ENCODE assay signal across 1 cellular context in the genomic region with DNA sequence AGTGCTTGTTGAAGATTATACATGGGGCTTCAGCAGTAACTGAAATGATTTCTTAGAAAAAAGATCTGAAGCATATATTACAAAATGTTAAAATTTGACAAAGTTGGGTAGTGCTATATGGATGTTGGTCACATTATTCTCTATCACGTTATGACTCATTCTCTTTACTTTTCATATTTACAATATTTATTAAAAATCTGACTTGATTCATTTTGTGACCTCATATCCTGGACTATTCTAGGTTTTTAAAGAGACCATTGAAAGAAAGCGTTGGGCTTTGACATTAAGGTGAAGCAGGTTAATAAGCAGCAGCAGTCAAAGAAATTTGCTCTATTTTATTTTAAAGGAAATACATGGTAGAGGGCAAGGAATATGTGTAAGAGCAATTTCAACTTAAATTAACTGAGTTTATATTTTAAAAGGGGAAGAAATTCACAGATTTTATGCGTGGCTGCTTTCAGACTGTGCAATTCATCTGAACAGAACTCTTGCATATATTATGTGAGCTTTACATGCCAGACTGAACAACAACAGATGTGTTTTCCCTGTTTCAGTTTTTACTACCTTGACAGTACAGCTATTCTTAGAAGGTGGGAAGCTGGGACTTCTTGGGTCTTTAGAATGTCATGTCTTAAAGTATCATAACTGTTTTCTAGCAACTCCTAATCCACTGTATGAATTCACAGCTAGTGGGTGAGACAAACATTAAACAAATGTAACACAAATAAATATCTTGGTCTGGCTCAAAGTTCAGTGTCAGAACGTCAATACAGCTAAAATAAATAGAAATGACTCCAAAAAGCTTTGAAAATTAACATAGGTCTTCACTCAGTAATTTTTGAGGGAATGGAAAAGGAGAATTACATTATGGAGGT.
TF ChIP-seq lines count a peak whose summit lies in the region.

No MANE protein-coding gene starts in this region.

TF ChIP-seq in HepG2, 621 proteins besides CTCF, POLR2A, EP300 and RAD21 (continues in another document):
- TF ChIP-seq, protein P1, sequence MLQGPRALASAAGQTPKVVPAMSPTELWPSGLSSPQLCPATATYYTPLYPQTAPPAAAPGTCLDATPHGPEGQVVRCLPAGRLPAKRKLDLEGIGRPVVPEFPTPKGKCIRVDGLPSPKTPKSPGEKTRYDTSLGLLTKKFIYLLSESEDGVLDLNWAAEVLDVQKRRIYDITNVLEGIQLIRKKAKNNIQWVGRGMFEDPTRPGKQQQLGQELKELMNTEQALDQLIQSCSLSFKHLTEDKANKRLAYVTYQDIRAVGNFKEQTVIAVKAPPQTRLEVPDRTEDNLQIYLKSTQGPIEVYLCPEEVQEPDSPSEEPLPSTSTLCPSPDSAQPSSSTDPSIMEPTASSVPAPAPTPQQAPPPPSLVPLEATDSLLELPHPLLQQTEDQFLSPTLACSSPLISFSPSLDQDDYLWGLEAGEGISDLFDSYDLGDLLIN (CRISPR knock-in tag; IDR thresholded peaks at IDR 0.05; ENCODE audit: borderline replicate concordance), result no peak
- TF ChIP-seq RARG (CRISPR knock-in tag; IDR thresholded peaks at IDR 0.05; ENCODE audit: low read depth) (no peak), SNAI1 (CRISPR knock-in tag; IDR thresholded peaks at IDR 0.05; ENCODE audit: borderline replicate concordance) (no peak), ZNF556 (CRISPR knock-in tag; IDR thresholded peaks at IDR 0.05; ENCODE audit: borderline replicate concordance) (no peak), ZNF883 (CRISPR knock-in tag; IDR thresholded peaks at IDR 0.05; ENCODE audit: not compliant biosample characterization) (no peak), ZNF660 (CRISPR knock-in tag; IDR thresholded peaks at IDR 0.05; ENCODE audit: borderline replicate concordance, low read depth) (no peak), STAG1 (CRISPR knock-in tag; IDR thresholded peaks at IDR 0.05) (no peak), GFI1 (CRISPR knock-in tag; IDR thresholded peaks at IDR 0.05; ENCODE audit: borderline replicate concordance) (no peak), MTA3 (CRISPR knock-in tag; IDR thresholded peaks at IDR 0.05) (no peak), MED1 (CRISPR knock-in tag; IDR thresholded peaks at IDR 0.05) (peak; percentile 38), JUNB (CRISPR knock-in tag; IDR thresholded peaks at IDR 0.05; ENCODE audit: borderline replicate concordance) (no peak)
- TF ChIP-seq, protein P2, sequence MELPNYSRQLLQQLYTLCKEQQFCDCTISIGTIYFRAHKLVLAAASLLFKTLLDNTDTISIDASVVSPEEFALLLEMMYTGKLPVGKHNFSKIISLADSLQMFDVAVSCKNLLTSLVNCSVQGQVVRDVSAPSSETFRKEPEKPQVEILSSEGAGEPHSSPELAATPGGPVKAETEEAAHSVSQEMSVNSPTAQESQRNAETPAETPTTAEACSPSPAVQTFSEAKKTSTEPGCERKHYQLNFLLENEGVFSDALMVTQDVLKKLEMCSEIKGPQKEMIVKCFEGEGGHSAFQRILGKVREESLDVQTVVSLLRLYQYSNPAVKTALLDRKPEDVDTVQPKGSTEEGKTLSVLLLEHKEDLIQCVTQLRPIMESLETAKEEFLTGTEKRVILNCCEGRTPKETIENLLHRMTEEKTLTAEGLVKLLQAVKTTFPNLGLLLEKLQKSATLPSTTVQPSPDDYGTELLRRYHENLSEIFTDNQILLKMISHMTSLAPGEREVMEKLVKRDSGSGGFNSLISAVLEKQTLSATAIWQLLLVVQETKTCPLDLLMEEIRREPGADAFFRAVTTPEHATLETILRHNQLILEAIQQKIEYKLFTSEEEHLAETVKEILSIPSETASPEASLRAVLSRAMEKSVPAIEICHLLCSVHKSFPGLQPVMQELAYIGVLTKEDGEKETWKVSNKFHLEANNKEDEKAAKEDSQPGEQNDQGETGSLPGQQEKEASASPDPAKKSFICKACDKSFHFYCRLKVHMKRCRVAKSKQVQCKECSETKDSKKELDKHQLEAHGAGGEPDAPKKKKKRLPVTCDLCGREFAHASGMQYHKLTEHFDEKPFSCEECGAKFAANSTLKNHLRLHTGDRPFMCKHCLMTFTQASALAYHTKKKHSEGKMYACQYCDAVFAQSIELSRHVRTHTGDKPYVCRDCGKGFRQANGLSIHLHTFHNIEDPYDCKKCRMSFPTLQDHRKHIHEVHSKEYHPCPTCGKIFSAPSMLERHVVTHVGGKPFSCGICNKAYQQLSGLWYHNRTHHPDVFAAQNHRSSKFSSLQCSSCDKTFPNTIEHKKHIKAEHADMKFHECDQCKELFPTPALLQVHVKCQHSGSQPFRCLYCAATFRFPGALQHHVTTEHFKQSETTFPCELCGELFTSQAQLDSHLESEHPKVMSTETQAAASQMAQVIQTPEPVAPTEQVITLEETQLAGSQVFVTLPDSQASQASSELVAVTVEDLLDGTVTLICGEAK (IDR thresholded peaks at IDR 0.05), result no peak
- TF ChIP-seq, protein P2 (CRISPR knock-in tag; IDR thresholded peaks at IDR 0.05), result no peak
- TF ChIP-seq, protein P3, sequence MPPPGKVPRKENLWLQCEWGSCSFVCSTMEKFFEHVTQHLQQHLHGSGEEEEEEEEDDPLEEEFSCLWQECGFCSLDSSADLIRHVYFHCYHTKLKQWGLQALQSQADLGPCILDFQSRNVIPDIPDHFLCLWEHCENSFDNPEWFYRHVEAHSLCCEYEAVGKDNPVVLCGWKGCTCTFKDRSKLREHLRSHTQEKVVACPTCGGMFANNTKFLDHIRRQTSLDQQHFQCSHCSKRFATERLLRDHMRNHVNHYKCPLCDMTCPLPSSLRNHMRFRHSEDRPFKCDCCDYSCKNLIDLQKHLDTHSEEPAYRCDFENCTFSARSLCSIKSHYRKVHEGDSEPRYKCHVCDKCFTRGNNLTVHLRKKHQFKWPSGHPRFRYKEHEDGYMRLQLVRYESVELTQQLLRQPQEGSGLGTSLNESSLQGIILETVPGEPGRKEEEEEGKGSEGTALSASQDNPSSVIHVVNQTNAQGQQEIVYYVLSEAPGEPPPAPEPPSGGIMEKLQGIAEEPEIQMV (CRISPR knock-in tag; IDR thresholded peaks at IDR 0.05; ENCODE audit: low read depth), result no peak
- TF ChIP-seq, protein P4, sequence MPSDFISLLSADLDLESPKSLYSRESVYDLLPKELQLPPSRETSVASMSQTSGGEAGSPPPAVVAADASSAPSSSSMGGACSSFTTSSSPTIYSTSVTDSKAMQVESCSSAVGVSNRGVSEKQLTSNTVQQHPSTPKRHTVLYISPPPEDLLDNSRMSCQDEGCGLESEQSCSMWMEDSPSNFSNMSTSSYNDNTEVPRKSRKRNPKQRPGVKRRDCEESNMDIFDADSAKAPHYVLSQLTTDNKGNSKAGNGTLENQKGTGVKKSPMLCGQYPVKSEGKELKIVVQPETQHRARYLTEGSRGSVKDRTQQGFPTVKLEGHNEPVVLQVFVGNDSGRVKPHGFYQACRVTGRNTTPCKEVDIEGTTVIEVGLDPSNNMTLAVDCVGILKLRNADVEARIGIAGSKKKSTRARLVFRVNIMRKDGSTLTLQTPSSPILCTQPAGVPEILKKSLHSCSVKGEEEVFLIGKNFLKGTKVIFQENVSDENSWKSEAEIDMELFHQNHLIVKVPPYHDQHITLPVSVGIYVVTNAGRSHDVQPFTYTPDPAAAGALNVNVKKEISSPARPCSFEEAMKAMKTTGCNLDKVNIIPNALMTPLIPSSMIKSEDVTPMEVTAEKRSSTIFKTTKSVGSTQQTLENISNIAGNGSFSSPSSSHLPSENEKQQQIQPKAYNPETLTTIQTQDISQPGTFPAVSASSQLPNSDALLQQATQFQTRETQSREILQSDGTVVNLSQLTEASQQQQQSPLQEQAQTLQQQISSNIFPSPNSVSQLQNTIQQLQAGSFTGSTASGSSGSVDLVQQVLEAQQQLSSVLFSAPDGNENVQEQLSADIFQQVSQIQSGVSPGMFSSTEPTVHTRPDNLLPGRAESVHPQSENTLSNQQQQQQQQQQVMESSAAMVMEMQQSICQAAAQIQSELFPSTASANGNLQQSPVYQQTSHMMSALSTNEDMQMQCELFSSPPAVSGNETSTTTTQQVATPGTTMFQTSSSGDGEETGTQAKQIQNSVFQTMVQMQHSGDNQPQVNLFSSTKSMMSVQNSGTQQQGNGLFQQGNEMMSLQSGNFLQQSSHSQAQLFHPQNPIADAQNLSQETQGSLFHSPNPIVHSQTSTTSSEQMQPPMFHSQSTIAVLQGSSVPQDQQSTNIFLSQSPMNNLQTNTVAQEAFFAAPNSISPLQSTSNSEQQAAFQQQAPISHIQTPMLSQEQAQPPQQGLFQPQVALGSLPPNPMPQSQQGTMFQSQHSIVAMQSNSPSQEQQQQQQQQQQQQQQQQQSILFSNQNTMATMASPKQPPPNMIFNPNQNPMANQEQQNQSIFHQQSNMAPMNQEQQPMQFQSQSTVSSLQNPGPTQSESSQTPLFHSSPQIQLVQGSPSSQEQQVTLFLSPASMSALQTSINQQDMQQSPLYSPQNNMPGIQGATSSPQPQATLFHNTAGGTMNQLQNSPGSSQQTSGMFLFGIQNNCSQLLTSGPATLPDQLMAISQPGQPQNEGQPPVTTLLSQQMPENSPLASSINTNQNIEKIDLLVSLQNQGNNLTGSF (CRISPR knock-in tag; IDR thresholded peaks at IDR 0.05), result no peak
- TF ChIP-seq, protein P5, sequence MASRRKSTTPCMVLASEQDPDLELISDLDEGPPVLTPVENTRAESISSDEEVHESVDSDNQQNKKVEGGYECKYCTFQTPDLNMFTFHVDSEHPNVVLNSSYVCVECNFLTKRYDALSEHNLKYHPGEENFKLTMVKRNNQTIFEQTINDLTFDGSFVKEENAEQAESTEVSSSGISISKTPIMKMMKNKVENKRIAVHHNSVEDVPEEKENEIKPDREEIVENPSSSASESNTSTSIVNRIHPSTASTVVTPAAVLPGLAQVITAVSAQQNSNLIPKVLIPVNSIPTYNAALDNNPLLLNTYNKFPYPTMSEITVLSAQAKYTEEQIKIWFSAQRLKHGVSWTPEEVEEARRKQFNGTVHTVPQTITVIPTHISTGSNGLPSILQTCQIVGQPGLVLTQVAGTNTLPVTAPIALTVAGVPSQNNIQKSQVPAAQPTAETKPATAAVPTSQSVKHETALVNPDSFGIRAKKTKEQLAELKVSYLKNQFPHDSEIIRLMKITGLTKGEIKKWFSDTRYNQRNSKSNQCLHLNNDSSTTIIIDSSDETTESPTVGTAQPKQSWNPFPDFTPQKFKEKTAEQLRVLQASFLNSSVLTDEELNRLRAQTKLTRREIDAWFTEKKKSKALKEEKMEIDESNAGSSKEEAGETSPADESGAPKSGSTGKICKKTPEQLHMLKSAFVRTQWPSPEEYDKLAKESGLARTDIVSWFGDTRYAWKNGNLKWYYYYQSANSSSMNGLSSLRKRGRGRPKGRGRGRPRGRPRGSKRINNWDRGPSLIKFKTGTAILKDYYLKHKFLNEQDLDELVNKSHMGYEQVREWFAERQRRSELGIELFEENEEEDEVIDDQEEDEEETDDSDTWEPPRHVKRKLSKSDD (CRISPR knock-in tag; IDR thresholded peaks at IDR 0.05; ENCODE audit: low read depth), result no peak
- TF ChIP-seq, protein P6, sequence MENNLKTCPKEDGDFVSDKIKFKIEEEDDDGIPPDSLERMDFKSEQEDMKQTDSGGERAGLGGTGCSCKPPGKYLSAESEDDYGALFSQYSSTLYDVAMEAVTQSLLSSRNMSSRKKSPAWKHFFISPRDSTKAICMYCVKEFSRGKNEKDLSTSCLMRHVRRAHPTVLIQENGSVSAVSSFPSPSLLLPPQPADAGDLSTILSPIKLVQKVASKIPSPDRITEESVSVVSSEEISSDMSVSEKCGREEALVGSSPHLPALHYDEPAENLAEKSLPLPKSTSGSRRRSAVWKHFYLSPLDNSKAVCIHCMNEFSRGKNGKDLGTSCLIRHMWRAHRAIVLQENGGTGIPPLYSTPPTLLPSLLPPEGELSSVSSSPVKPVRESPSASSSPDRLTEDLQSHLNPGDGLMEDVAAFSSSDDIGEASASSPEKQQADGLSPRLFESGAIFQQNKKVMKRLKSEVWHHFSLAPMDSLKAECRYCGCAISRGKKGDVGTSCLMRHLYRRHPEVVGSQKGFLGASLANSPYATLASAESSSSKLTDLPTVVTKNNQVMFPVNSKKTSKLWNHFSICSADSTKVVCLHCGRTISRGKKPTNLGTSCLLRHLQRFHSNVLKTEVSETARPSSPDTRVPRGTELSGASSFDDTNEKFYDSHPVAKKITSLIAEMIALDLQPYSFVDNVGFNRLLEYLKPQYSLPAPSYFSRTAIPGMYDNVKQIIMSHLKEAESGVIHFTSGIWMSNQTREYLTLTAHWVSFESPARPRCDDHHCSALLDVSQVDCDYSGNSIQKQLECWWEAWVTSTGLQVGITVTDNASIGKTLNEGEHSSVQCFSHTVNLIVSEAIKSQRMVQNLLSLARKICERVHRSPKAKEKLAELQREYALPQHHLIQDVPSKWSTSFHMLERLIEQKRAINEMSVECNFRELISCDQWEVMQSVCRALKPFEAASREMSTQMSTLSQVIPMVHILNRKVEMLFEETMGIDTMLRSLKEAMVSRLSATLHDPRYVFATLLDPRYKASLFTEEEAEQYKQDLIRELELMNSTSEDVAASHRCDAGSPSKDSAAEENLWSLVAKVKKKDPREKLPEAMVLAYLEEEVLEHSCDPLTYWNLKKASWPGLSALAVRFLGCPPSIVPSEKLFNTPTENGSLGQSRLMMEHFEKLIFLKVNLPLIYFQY (CRISPR knock-in tag; IDR thresholded peaks at IDR 0.05; ENCODE audit: borderline replicate concordance), result no peak
